12 cellular contexts compared by ENCODE assay signal in the genomic region with DNA sequence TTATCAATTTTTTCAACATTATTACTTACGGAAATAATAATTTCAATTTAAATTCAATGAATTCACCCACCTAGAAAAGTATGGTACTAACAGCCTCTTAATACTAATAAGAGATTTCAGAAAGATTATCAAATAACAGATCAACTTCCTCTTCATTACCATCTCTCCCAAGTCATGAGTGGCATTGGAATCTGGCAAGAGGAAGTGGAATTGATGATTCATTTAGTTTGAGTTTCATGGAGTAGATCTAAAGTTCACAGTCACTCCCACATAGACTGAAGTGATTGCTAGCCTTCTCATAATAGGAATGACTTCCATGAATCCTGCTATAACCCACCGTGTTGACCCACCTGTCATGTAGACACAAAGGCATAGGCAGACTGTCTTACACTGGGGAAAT.
A peak's percentile ranks its signal among the peaks of the same experiment; 100 is the strongest.
DNase-seq lines count a peak whose midpoint lies in the region; ATAC-seq, FAIRE-seq and TF ChIP-seq lines count a peak whose summit lies in the region.
"Had no signal": no experiment of that assay in that cellular context is flagged by ENCODE, and none has a peak within 500 bp of the region (broad histone marks: within the 10 kb centered on the region; RNA-seq: fewer than 3 reads in every experiment).

No MANE protein-coding gene starts in this region.

- H3K27ac ChIP-seq in astrocyte (ENCODE audit: low read depth, low read length), result no peak overlapping the region
- no peak overlapping the region for H3K27ac ChIP-seq in aorta (ENCODE audit: low read depth in 1 of 2, low read length in 2 of 2)

- H3K4me1 ChIP-seq in astrocyte (ENCODE audit: insufficient read depth, low read length) (peaks cover 6% of the 10 kb centered on the region), aorta (ENCODE audit: control insufficient read depth in 1 of 2, insufficient read depth in 2 of 2, low read length in 2 of 2) (no peaks in the 10 kb centered on the region)

- intact Hi-C loops in aorta (cut with DNase I), result no loop called here

- DNase-seq in AG08395 (ENCODE audit: low spot score) (peak; percentile 48), LHCN-M2 (ENCODE audit: low read depth) (peak; percentile 88), astrocyte (ENCODE audit: low read depth) (peak; percentile 73), kidney glomerular epithelial cell (lab: John Stamatoyannopoulos, UW) (peak; percentile 42), NCI-H748 (lab: John Stamatoyannopoulos, UW; ENCODE audit: unreplicated experiment) (no peak), activated gamma-delta T cell (lab: John Stamatoyannopoulos, UW) (no peak), aorta (no peak), T-helper 1 cell (no peak)
- DNase-seq: activated CD8-positive, alpha-beta memory T cell treated with anti-CD3 and anti-CD28 coated beads, Interleukin-2, amount 10 ng/mL, durations not matched to agents 7 days and 5 days; NCI-H82 had no signal

- ATAC-seq in aorta (ENCODE audit: low FRiP score), result no peak
- ATAC-seq: activated CD8-positive, alpha-beta memory T cell treated with anti-CD3 and anti-CD28 coated beads, Interleukin-2, amount 10 ng/mL, durations not matched to agents 7 days and 5 days had no signal

- FAIRE-seq in astrocyte (lab: Jason Lieb, UNC), result peak; percentile 81

- peaks cover 4% of the 10 kb centered on the region for H3K9me3 Mint-ChIP-seq in astrocyte (ENCODE audit: unreplicated experiment)

- H3K36me3 ChIP-seq in astrocyte (ENCODE audit: insufficient read depth, low read length) (no peaks in the 10 kb centered on the region), aorta (ENCODE audit: control insufficient read depth in 1 of 2, insufficient read depth in 2 of 2, low read length in 1 of 2) (no peaks in the 10 kb centered on the region)

- 82 to 88% methylated on average over 2 of the region's 2 CpGs for WGBS in aorta, 2 donors

- H3K4me2 ChIP-seq in astrocyte (ENCODE audit: low read length), result peak overlapping the region; percentile 17

- no peaks in the 10 kb centered on the region for H3K79me2 ChIP-seq in astrocyte (ENCODE audit: insufficient read depth, low read length)

- H3K9ac ChIP-seq in astrocyte (ENCODE audit: low read length), result no peak overlapping the region

- H3K27me3 Mint-ChIP-seq in astrocyte (ENCODE audit: low read depth, unreplicated experiment), result no peaks in the 10 kb centered on the region
- H3K27me3 Mint-ChIP-seq: activated CD8-positive, alpha-beta memory T cell treated with anti-CD3 and anti-CD28 coated beads, Interleukin-2, amount 10 ng/mL, durations not matched to agents 7 days and 5 days; B cell had no signal

- H3K4me1 Mint-ChIP-seq in astrocyte (ENCODE audit: low read depth, unreplicated experiment), result peaks cover 22% of the 10 kb centered on the region
- H3K4me1 Mint-ChIP-seq: activated CD8-positive, alpha-beta memory T cell treated with anti-CD3 and anti-CD28 coated beads, Interleukin-2, amount 10 ng/mL, durations not matched to agents 7 days and 5 days; B cell had no signal

- no peak overlapping the region for H3K4me3 ChIP-seq in astrocyte (ENCODE audit: insufficient read depth, low read depth, low read length)
- H3K4me3 ChIP-seq in aorta (ENCODE audit: low read length in 2 of 2), result no peak overlapping the region

- no peaks in the 10 kb centered on the region for H3K27me3 ChIP-seq in astrocyte (ENCODE audit: insufficient read depth, low read length)
- H3K27me3 ChIP-seq in aorta (ENCODE audit: control insufficient read depth in 1 of 2, insufficient read depth in 2 of 2, low read length in 1 of 2), result no peaks in the 10 kb centered on the region

- H3K27ac Mint-ChIP-seq in astrocyte (ENCODE audit: unreplicated experiment), result peak overlapping the region; percentile 59
- H3K27ac Mint-ChIP-seq: activated CD8-positive, alpha-beta memory T cell treated with anti-CD3 and anti-CD28 coated beads, Interleukin-2, amount 10 ng/mL, durations not matched to agents 7 days and 5 days; B cell; mesothelial cell of epicardium had no signal

- TF ChIP-seq CTCF in astrocyte (IDR thresholded peaks at IDR 0.05; ENCODE audit: insufficient read depth, low read depth, low read length), result no peak

- no peaks in the 10 kb centered on the region for H3K36me3 Mint-ChIP-seq in astrocyte (ENCODE audit: low read depth, unreplicated experiment)
- H3K36me3 Mint-ChIP-seq: activated CD8-positive, alpha-beta memory T cell treated with anti-CD3 and anti-CD28 coated beads, Interleukin-2, amount 10 ng/mL, durations not matched to agents 7 days and 5 days had no signal

- H3K4me3 Mint-ChIP-seq in astrocyte (ENCODE audit: unreplicated experiment), result no peak overlapping the region
- H3K4me3 Mint-ChIP-seq: activated CD8-positive, alpha-beta memory T cell treated with anti-CD3 and anti-CD28 coated beads, Interleukin-2, amount 10 ng/mL, durations not matched to agents 7 days and 5 days; B cell; mesothelial cell of epicardium had no signal

- no peak overlapping the region for H2AFZ ChIP-seq in astrocyte (ENCODE audit: low read depth, low read length)

- H3K9me3 ChIP-seq in astrocyte (ENCODE audit: insufficient read depth, low read depth, low read length) (no peaks in the 10 kb centered on the region), aorta (ENCODE audit: control insufficient read depth, low read length) (no peaks in the 10 kb centered on the region)

- H4K20me1 ChIP-seq in astrocyte (ENCODE audit: insufficient read depth, low read length), result no peaks in the 10 kb centered on the region

Comparison
In these comparisons a context has a peak if more than half of its experiments do, and no peak if none do; other contexts are left out.
1. DNase-seq: peak in AG08395 (single experiment), LHCN-M2 (single experiment), astrocyte (single experiment) and kidney glomerular epithelial cell (single experiment); none in NCI-H748 (single experiment), activated gamma-delta T cell (single experiment), aorta (0 of 2) and T-helper 1 cell (0 of 5).